Comparison of ENCODE assay signal across 12 cellular contexts in genomic region chr2:30237346-30238142, GRCh38. TPM values are rescaled to one million over a fixed set of nuclear protein-coding genes. Genes with fewer than 3 reads are reported as not detected.
DNase-seq lines count a peak whose midpoint lies in the region; ATAC-seq and TF ChIP-seq lines count a peak whose summit lies in the region.
"Had no signal": no experiment of that assay in that cellular context is flagged by ENCODE, and none has a peak within 500 bp of the region (broad histone marks: within the 10 kb centered on the region; RNA-seq: fewer than 3 reads in every experiment).

No MANE protein-coding gene starts in this region.

- no peaks in the 10 kb centered on the region for H3K9me3 ChIP-seq in heart right ventricle

- H3K27ac ChIP-seq in heart right ventricle (peak overlapping the region; percentile 30 to 98 (median 72)), urinary bladder (ENCODE audit: low read depth) (peak overlapping the region; percentile 47)

- TF ChIP-seq CTCF in heart right ventricle (IDR thresholded peaks at IDR 0.05): no peak
- no peak for TF ChIP-seq CTCF in natural killer cell (IDR thresholded peaks at IDR 0.05)

- intact Hi-C loops in heart right ventricle (cut with DNase I) (loop anchor here in 7 of 10 donors (5.0 to 10.0 kb wide), 6 partner anchors 107 to 327 kb away; partner anchors contain the start of gene LCLAT1 (in 2 of the 7)), Right ventricle myocardium inferior (cut with DNase I) (loop anchor here (5.0 kb wide), 1 partner anchor 175 kb away; no protein-coding TSS in a partner anchor), natural killer cell (cut with micrococcal nuclease) (loop anchor here (2.0 kb wide), 1 partner anchor 13 kb away; no protein-coding TSS in a partner anchor)

- DNase-seq in heart right ventricle (no peak), Right ventricle myocardium inferior (ENCODE audit: missing footprints) (no peak), astrocyte of the hippocampus (ENCODE audit: low read depth, low spot score) (peak; percentile 22), natural killer cell (no peak), medulla oblongata (ENCODE audit: extremely low spot score) (no peak), NCI-H1694 treated with DMSO at 0.1 percent for 48 hours (lab: John Stamatoyannopoulos, UW) (no peak), NCI-H69 (lab: John Stamatoyannopoulos, UW) (no peak)
- DNase-seq: activated gamma-delta T cell treated with Interleukin-2 at 50 U/mL for 16 hours, KBM-7, NCI-H345 had no signal

- peak overlapping the region; percentile 85 to 93 for H3K27ac Mint-ChIP-seq in natural killer cell

- ATAC-seq in heart right ventricle: no peak
- no peak for ATAC-seq in Right ventricle myocardium inferior
- ATAC-seq in natural killer cell: no peak
- ATAC-seq: left lobe of liver had no signal

- H3K4me1 ChIP-seq in heart right ventricle: peaks cover 35 to 98% (median 85%) of the 10 kb centered on the region in 9 donors
- H3K4me1 ChIP-seq in urinary bladder (ENCODE audit: insufficient read depth): peaks cover 1% of the 10 kb centered on the region

- peaks cover 79 to 90% of the 10 kb centered on the region in 2 donors for H3K4me1 Mint-ChIP-seq in natural killer cell

- peak overlapping the region; percentile 47 for H3K4me3 Mint-ChIP-seq in natural killer cell

- H3K27me3 ChIP-seq in heart right ventricle: peaks cover 0 to 16% (median 0%) of the 10 kb centered on the region in 7 donors

- H3K36me3 Mint-ChIP-seq in natural killer cell: peaks cover 9% of the 10 kb centered on the region

- WGBS in heart right ventricle, 2 donors: 45 to 51% methylated on average over 10 of the region's 10 CpGs
- WGBS in urinary bladder: 72% methylated on average over 10 of the region's 10 CpGs

- no peaks in the 10 kb centered on the region for H3K9me3 Mint-ChIP-seq in natural killer cell

- no peaks in the 10 kb centered on the region for H3K27me3 Mint-ChIP-seq in natural killer cell (ENCODE audit: low read depth in 2 of 2)

- H3K36me3 ChIP-seq in heart right ventricle (peaks cover 0 to 73% (median 27%) of the 10 kb centered on the region in 9 donors), urinary bladder (ENCODE audit: insufficient read depth) (no peaks in the 10 kb centered on the region)

- H3K4me3 ChIP-seq in heart right ventricle (peak overlapping the region in 4 of 10 donors; percentile 4 to 21 (median 12)), urinary bladder (ENCODE audit: low read depth, low read length) (no peak overlapping the region)

RNA-seq across cellular contexts. Expression of gene LBH, which starts 6.2 kb away (rescaled TPM):
- total RNA-seq in heart right ventricle (100 to 1,000 TPM; 110 to 204 (median 156) TPM), Right ventricle myocardium inferior (133 TPM), natural killer cell (100 to 1,000 TPM; 157 to 197 (median 158) TPM), urinary bladder (48.9 TPM)
- polyA plus RNA-seq in heart right ventricle (10 to 100 TPM; 35.9 to 84.8 TPM), urinary bladder (39.4 TPM)
